ENCODE assay signal across 20 cellular contexts in the genomic region with DNA sequence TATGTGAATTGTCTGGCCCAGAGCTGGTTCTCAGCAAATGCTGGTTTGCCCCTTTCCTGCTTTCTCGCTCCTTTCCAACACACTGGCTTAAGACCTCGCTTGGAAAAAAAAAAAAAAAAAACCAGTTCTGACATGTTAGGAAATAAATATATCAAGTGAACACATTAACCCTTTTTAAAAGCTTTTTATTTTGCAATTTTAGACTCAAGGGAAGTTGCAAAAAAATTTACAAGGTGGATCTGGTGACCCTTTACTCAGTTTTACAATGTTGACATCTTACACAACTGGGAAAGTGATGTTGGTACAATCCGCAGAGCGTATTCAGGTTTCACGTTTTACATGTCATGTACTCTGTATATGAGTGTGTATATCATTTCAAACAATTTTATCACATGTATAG.
DNase-seq lines count a peak whose midpoint lies in the region; ATAC-seq, FAIRE-seq and TF ChIP-seq lines count a peak whose summit lies in the region.
"Had no signal": no experiment of that assay in that cellular context is flagged by ENCODE, and none has a peak within 500 bp of the region (broad histone marks: within the 10 kb centered on the region; RNA-seq: fewer than 3 reads in every experiment).

No MANE protein-coding gene starts in this region.

- DNase-seq in SIG-M5 treated with dmso at 0.1 percent for 504 hours (lab: John Stamatoyannopoulos, UW; ENCODE audit: unreplicated experiment): peak; percentile 14
- DNase-seq in SIG-M5 (lab: John Stamatoyannopoulos, UW): no peak
- DNase-seq in NB4 (ENCODE audit: low read depth): peak; percentile 76
- DNase-seq in astrocyte (ENCODE audit: low read depth): no peak
- no peak for DNase-seq in sigmoid colon
- DNase-seq in gastrocnemius medialis: no peak
- no peak for DNase-seq in GM12892 (ENCODE audit: insufficient read length)
- DNase-seq: COR-L47, DMS153, DMS79 treated with DMSO at 0.1 percent for 48 hours, EL, GM23248 had no signal

- no peaks in the 10 kb centered on the region for H3K9me3 ChIP-seq in astrocyte (ENCODE audit: insufficient read depth, low read depth, low read length)
- no peaks in the 10 kb centered on the region for H3K9me3 ChIP-seq in sigmoid colon
- peaks cover 0 to 4% (median 0%) of the 10 kb centered on the region in 3 donors for H3K9me3 ChIP-seq in gastrocnemius medialis

- WGBS in sigmoid colon, 2 donors: 60 to 77% methylated on average over 5 of the region's 5 CpGs

- H3K4me1 ChIP-seq in astrocyte (ENCODE audit: insufficient read depth, low read length) (peaks cover 34% of the 10 kb centered on the region), sigmoid colon (peaks cover 0 to 34% (median 22%) of the 10 kb centered on the region in 4 donors), gastrocnemius medialis (no peaks in the 10 kb centered on the region)

- TF ChIP-seq CTCF in NB4 (IDR thresholded peaks at IDR 0.05; ENCODE audit: low read depth, low read length) (no peak), astrocyte (IDR thresholded peaks at IDR 0.05; ENCODE audit: insufficient read depth, low read depth, low read length) (no peak), sigmoid colon (IDR thresholded peaks at IDR 0.05) (no peak), gastrocnemius medialis (IDR thresholded peaks at IDR 0.05 in 4 of 5, conservative IDR thresholded peaks at IDR 0.05 in 1 of 5) (no peak)

- no peak for ATAC-seq in gastrocnemius medialis
- ATAC-seq in HG03439 (IDR thresholded peaks at IDR 0.05; ENCODE audit: unreplicated experiment): no peak
- ATAC-seq: CD8-positive, alpha-beta T cell; HCT116 had no signal

- H2AFZ ChIP-seq in astrocyte (ENCODE audit: low read depth, low read length): no peak overlapping the region
- H2AFZ ChIP-seq: GM23248 had no signal

- H3K4me3 Mint-ChIP-seq in astrocyte (ENCODE audit: unreplicated experiment): no peak overlapping the region
- H3K4me3 Mint-ChIP-seq: CD14-positive monocyte; CD8-positive, alpha-beta T cell had no signal

- intact Hi-C loops in sigmoid colon (cut with DNase I): no loop called here
- intact Hi-C loops in gastrocnemius medialis (cut with DNase I; ENCODE audit: low total_unique reads): no loop called here

- H3K27me3 ChIP-seq in astrocyte (ENCODE audit: insufficient read depth, low read length) (no peaks in the 10 kb centered on the region), sigmoid colon (no peaks in the 10 kb centered on the region), gastrocnemius medialis (peaks cover 0 to 4% (median 0%) of the 10 kb centered on the region in 3 donors)

- FAIRE-seq in astrocyte (lab: Jason Lieb, UNC): peak; percentile 60
- no peak for FAIRE-seq in GM12892 (lab: Jason Lieb, UNC)
- FAIRE-seq: D721Med, G401.6, H54 had no signal

- H3K79me2 ChIP-seq in astrocyte (ENCODE audit: insufficient read depth, low read length): no peaks in the 10 kb centered on the region

- H3K9ac ChIP-seq in astrocyte (ENCODE audit: low read length): no peak overlapping the region
- H3K9ac ChIP-seq: GM23248 had no signal

- H3K4me3 ChIP-seq in NB4 (ENCODE audit: low read depth, low read length): no peak overlapping the region
- H3K4me3 ChIP-seq in astrocyte (ENCODE audit: insufficient read depth, low read depth, low read length): no peak overlapping the region
- no peak overlapping the region for H3K4me3 ChIP-seq in sigmoid colon
- no peak overlapping the region for H3K4me3 ChIP-seq in gastrocnemius medialis
- H3K4me3 ChIP-seq: GM23248 had no signal

- TF ChIP-seq EP300 in sigmoid colon (IDR thresholded peaks at IDR 0.05): no peak

- H3K36me3 Mint-ChIP-seq in astrocyte (ENCODE audit: low read depth, unreplicated experiment): no peaks in the 10 kb centered on the region
- H3K36me3 Mint-ChIP-seq: CD14-positive monocyte; CD8-positive, alpha-beta T cell had no signal

- in situ Hi-C loops in gastrocnemius medialis (cut with MboI; ENCODE audit: low sequenced_read_pairs in 4 of 4): no loop called here

- H3K4me1 Mint-ChIP-seq in astrocyte (ENCODE audit: low read depth, unreplicated experiment): peaks cover 22% of the 10 kb centered on the region

- H4K20me1 ChIP-seq in astrocyte (ENCODE audit: insufficient read depth, low read length): no peaks in the 10 kb centered on the region

- peaks cover 3% of the 10 kb centered on the region for H3K9me3 Mint-ChIP-seq in astrocyte (ENCODE audit: unreplicated experiment)
- H3K9me3 Mint-ChIP-seq: CD8-positive, alpha-beta T cell had no signal

- no peak overlapping the region for H3K27ac Mint-ChIP-seq in astrocyte (ENCODE audit: unreplicated experiment)
- H3K27ac Mint-ChIP-seq: CD14-positive monocyte; CD8-positive, alpha-beta T cell had no signal

- H3K27me3 Mint-ChIP-seq in astrocyte (ENCODE audit: low read depth, unreplicated experiment): no peaks in the 10 kb centered on the region

- H3K4me2 ChIP-seq in astrocyte (ENCODE audit: low read length): no peak overlapping the region

- H3K27ac ChIP-seq in astrocyte (ENCODE audit: low read depth, low read length) (no peak overlapping the region), sigmoid colon (peak overlapping the region; percentile 68 to 78 (median 73)), gastrocnemius medialis (no peak overlapping the region)
- H3K27ac ChIP-seq: 22Rv1, GM23248 had no signal

- H3K36me3 ChIP-seq in astrocyte (ENCODE audit: insufficient read depth, low read length) (no peaks in the 10 kb centered on the region), sigmoid colon (no peaks in the 10 kb centered on the region), gastrocnemius medialis (no peaks in the 10 kb centered on the region)

- TF ChIP-seq POLR2A in NB4 (IDR thresholded peaks at IDR 0.05; ENCODE audit: extremely low read depth, insufficient read length) (no peak), sigmoid colon (IDR thresholded peaks at IDR 0.05) (no peak), gastrocnemius medialis (IDR thresholded peaks at IDR 0.05) (no peak), GM12892 (IDR thresholded peaks at IDR 0.05; ENCODE audit: low read depth, low read length) (no peak)

Comparison
In these comparisons a context has a peak if more than half of its experiments do, and no peak if none do; other contexts are left out.
1. DNase-seq: peak in SIG-M5 treated with dmso at 0.1 percent for 504 hours (single experiment) and NB4 (single experiment); none in SIG-M5 (single experiment), astrocyte (single experiment), sigmoid colon (single experiment), gastrocnemius medialis (0 of 2) and GM12892 (single experiment).
2. H3K27ac ChIP-seq: peak in sigmoid colon (4 of 4); none in astrocyte (single experiment) and gastrocnemius medialis (0 of 4).